ENCODE assay signal across 13 cellular contexts in genomic region chr5:10789021-10789420, GRCh38. TPM values are rescaled to one million over a fixed set of nuclear protein-coding genes. Genes with fewer than 3 reads are reported as not detected.
DNase-seq lines count a peak whose midpoint lies in the region; ATAC-seq and TF ChIP-seq lines count a peak whose summit lies in the region.
"Had no signal": no experiment of that assay in that cellular context is flagged by ENCODE, and none has a peak within 500 bp of the region (broad histone marks: within the 10 kb centered on the region; RNA-seq: fewer than 3 reads in every experiment).

No MANE protein-coding gene starts in this region.

- no peak overlapping the region for H3K27ac ChIP-seq in naive thymus-derived CD4-positive, alpha-beta T cell (ENCODE audit: low read depth, low read length)

- no peak for ATAC-seq in Right ventricle myocardium superior (ENCODE audit: poor library complexity)
- no peak for ATAC-seq in Right ventricle myocardium inferior
- ATAC-seq in naive thymus-derived CD4-positive, alpha-beta T cell = no peak
- no peak for ATAC-seq in GM18868 (IDR thresholded peaks at IDR 0.05; ENCODE audit: unreplicated experiment)
- ATAC-seq: naive thymus-derived CD8-positive, alpha-beta T cell had no signal

- peaks cover 0 to 10% (median 8%) of the 10 kb centered on the region in 7 donors for H3K4me1 Mint-ChIP-seq in naive thymus-derived CD4-positive, alpha-beta T cell

- CTCF ChIA-PET in naive thymus-derived CD4-positive, alpha-beta T cell (lab: Charles Lee) = no interaction called here
- CTCF ChIA-PET in GM10248 (lab: Yijun Ruan, JAX) = interaction anchor here (2.0 kb wide), 1 partner anchor 10 kb away, joined by 7 read pairs; no protein-coding TSS in a partner anchor

- H3K27me3 ChIP-seq in naive thymus-derived CD4-positive, alpha-beta T cell (ENCODE audit: control insufficient read depth in 2 of 2, insufficient read depth in 2 of 2, low read length in 2 of 2) = no peaks in the 10 kb centered on the region

- H3K36me3 ChIP-seq in naive thymus-derived CD4-positive, alpha-beta T cell (ENCODE audit: control insufficient read depth in 2 of 3, insufficient read depth in 3 of 3, low read length in 3 of 3) = no peaks in the 10 kb centered on the region

- peaks cover 0 to 2% (median 0%) of the 10 kb centered on the region in 5 donors for H3K27me3 Mint-ChIP-seq in naive thymus-derived CD4-positive, alpha-beta T cell
- H3K27me3 Mint-ChIP-seq: activated naive CD4-positive, alpha-beta T cell treated with anti-CD3 and anti-CD28 coated beads, Interleukin-2, amount 10 ng/mL, durations not matched to agents 7 days and 5 days; naive thymus-derived CD8-positive, alpha-beta T cell had no signal

- POLR2A ChIA-PET in naive thymus-derived CD4-positive, alpha-beta T cell (lab: Charles Lee) = no interaction called here
- POLR2A ChIA-PET in GM10248 (lab: Yijun Ruan, JAX) = no interaction called here

- no peak overlapping the region for H3K4me3 ChIP-seq in choroid plexus epithelial cell (ENCODE audit: low read depth, low read length)
- no peak overlapping the region for H3K4me3 ChIP-seq in naive thymus-derived CD4-positive, alpha-beta T cell (ENCODE audit: low read length)

- DNase-seq in Right ventricle myocardium superior (peak; percentile 50), Right ventricle myocardium inferior (ENCODE audit: missing footprints) (no peak), choroid plexus epithelial cell (ENCODE audit: low read depth) (peak; percentile 87), mucosa of gallbladder (ENCODE audit: low spot score) (peak; percentile 52), RPMI8226 (no peak), GM10248 (ENCODE audit: extremely low spot score) (no peak)
- no peak for DNase-seq in naive thymus-derived CD4-positive, alpha-beta T cell
- DNase-seq: 8988T; activated naive CD4-positive, alpha-beta T cell treated with anti-CD3 and anti-CD28 coated beads, Interleukin-2, amount 10 ng/mL, durations not matched to agents 7 days and 5 days; Kasumi-1; naive thymus-derived CD8-positive, alpha-beta T cell; NCI-H510A had no signal

- H3K4me3 Mint-ChIP-seq in naive thymus-derived CD4-positive, alpha-beta T cell = no peak overlapping the region
- H3K4me3 Mint-ChIP-seq: activated naive CD4-positive, alpha-beta T cell treated with anti-CD3 and anti-CD28 coated beads, Interleukin-2, amount 10 ng/mL, durations not matched to agents 7 days and 5 days; naive thymus-derived CD8-positive, alpha-beta T cell had no signal

- H3K4me1 ChIP-seq in naive thymus-derived CD4-positive, alpha-beta T cell (ENCODE audit: control insufficient read depth in 2 of 2, insufficient read depth in 2 of 2, low read length in 2 of 2) = no peaks in the 10 kb centered on the region

- H3K36me3 Mint-ChIP-seq in naive thymus-derived CD4-positive, alpha-beta T cell = no peaks in the 10 kb centered on the region
- H3K36me3 Mint-ChIP-seq: activated naive CD4-positive, alpha-beta T cell treated with anti-CD3 and anti-CD28 coated beads, Interleukin-2, amount 10 ng/mL, durations not matched to agents 7 days and 5 days; naive thymus-derived CD8-positive, alpha-beta T cell had no signal

- H3K9me3 ChIP-seq in naive thymus-derived CD4-positive, alpha-beta T cell (ENCODE audit: control insufficient read depth in 2 of 3, low read length in 3 of 3) = no peaks in the 10 kb centered on the region

- H3K27ac Mint-ChIP-seq in naive thymus-derived CD4-positive, alpha-beta T cell = no peak overlapping the region
- H3K27ac Mint-ChIP-seq: activated naive CD4-positive, alpha-beta T cell treated with anti-CD3 and anti-CD28 coated beads, Interleukin-2, amount 10 ng/mL, durations not matched to agents 7 days and 5 days; naive thymus-derived CD8-positive, alpha-beta T cell had no signal

- intact Hi-C loops in Right ventricle myocardium superior (cut with DNase I) = no loop called here
- intact Hi-C loops in Right ventricle myocardium inferior (cut with DNase I) = no loop called here
- intact Hi-C loops in naive thymus-derived CD4-positive, alpha-beta T cell (cut with micrococcal nuclease) = no loop called here

- no peak for TF ChIP-seq CTCF in choroid plexus epithelial cell (conservative IDR thresholded peaks at IDR 0.05; ENCODE audit: low read depth, low read length)
- TF ChIP-seq CTCF in GM10248 (IDR thresholded peaks at IDR 0.05; ENCODE audit: control extremely low read depth, extremely low read depth, low read depth, missing control alignments) = no peak

- no peaks in the 10 kb centered on the region for H3K9me3 Mint-ChIP-seq in naive thymus-derived CD4-positive, alpha-beta T cell
- H3K9me3 Mint-ChIP-seq: activated naive CD4-positive, alpha-beta T cell treated with anti-CD3 and anti-CD28 coated beads, Interleukin-2, amount 10 ng/mL, durations not matched to agents 7 days and 5 days; naive thymus-derived CD8-positive, alpha-beta T cell had no signal

RNA-seq across cellular contexts. Expression of gene DAP, which starts 28.0 kb away (rescaled TPM):
- 13.6 TPM for total RNA-seq in Right ventricle myocardium superior
- total RNA-seq in Right ventricle myocardium inferior = 18.7 TPM
- total RNA-seq in mucosa of gallbladder = 178 TPM
- 10 to 100 TPM; 31.9 to 58.6 (median 38.5) TPM for total RNA-seq in naive thymus-derived CD4-positive, alpha-beta T cell
- 10 to 100 TPM; 60.9 to 91.6 TPM for polyA plus RNA-seq in naive thymus-derived CD4-positive, alpha-beta T cell

Comparison
In these comparisons a context has a peak if more than half of its experiments do, and no peak if none do; other contexts are left out.
1. DNase-seq: peak in Right ventricle myocardium superior (single experiment), choroid plexus epithelial cell (single experiment) and mucosa of gallbladder (single experiment); none in Right ventricle myocardium inferior (single experiment), RPMI8226 (single experiment), naive thymus-derived CD4-positive, alpha-beta T cell (0 of 9) and GM10248 (single experiment).